9 cellular contexts compared by ENCODE assay signal in genomic region chrX:149940015-149940716, GRCh38. TPM values are rescaled to one million over a fixed set of nuclear protein-coding genes. Genes with fewer than 3 reads are reported as not detected.
DNase-seq lines count a peak whose midpoint lies in the region; ATAC-seq, FAIRE-seq and TF ChIP-seq lines count a peak whose summit lies in the region.
"Had no signal": no experiment of that assay in that cellular context is flagged by ENCODE, and none has a peak within 500 bp of the region (broad histone marks: within the 10 kb centered on the region; RNA-seq: fewer than 3 reads in every experiment).

No MANE protein-coding gene starts in this region.

- H3K9me3 ChIP-seq in WERI-Rb-1 (ENCODE audit: severe bottlenecking) (no peaks in the 10 kb centered on the region), small intestine (ENCODE audit: control insufficient read depth, low read depth) (no peaks in the 10 kb centered on the region)

- WGBS in small intestine, 3 donors: 2 to 44% (median 23%) methylated on average over 22 to 27 of the region's 27 CpGs

- peak overlapping the region; percentile 70 for H3K27ac ChIP-seq in WERI-Rb-1
- peak overlapping the region; percentile 75 to 98 for H3K27ac ChIP-seq in small intestine (ENCODE audit: low read depth in 1 of 2, low read length in 1 of 2)

- H3K36me3 ChIP-seq in WERI-Rb-1: no peaks in the 10 kb centered on the region
- peaks cover 3% of the 10 kb centered on the region for H3K36me3 ChIP-seq in bronchial epithelial cell (ENCODE audit: control insufficient read depth, insufficient read depth, low read length)
- no peaks in the 10 kb centered on the region for H3K36me3 ChIP-seq in small intestine (ENCODE audit: control insufficient read depth in 2 of 2, insufficient read depth in 2 of 2, low read length in 2 of 2)

- H3K27me3 ChIP-seq in WERI-Rb-1 (ENCODE audit: insufficient read depth, low read depth, severe bottlenecking) (peaks cover 4% of the 10 kb centered on the region), bronchial epithelial cell (ENCODE audit: control insufficient read depth, insufficient read depth, low read length) (no peaks in the 10 kb centered on the region), small intestine (ENCODE audit: control insufficient read depth in 2 of 2, insufficient read depth in 2 of 2, low read length in 2 of 2) (no peaks in the 10 kb centered on the region)

- peak overlapping the region; percentile 52 for H3K4me3 ChIP-seq in WERI-Rb-1 (ENCODE audit: low read depth, low read length)
- peak overlapping the region; percentile 50 for H3K4me3 ChIP-seq in bronchial epithelial cell (ENCODE audit: low read depth, low read length)
- peak overlapping the region; percentile 22 to 49 for H3K4me3 ChIP-seq in small intestine (ENCODE audit: low read depth in 1 of 2, low read length in 2 of 2)

- TF ChIP-seq CTCF in WERI-Rb-1 (IDR thresholded peaks at IDR 0.05; ENCODE audit: low read depth, low read length): peak; percentile 38; the same call in 1 of the 2 replicates
- TF ChIP-seq CTCF in bronchial epithelial cell (IDR thresholded peaks at IDR 0.05; ENCODE audit: insufficient read depth, low read length, severe bottlenecking): no peak

- H3K4me1 ChIP-seq in small intestine (ENCODE audit: control insufficient read depth in 2 of 2, insufficient read depth in 1 of 2, low read depth in 1 of 2, low read length in 1 of 2): no peaks in the 10 kb centered on the region

- FAIRE-seq in bronchial epithelial cell (lab: Jason Lieb, UNC): peak; percentile 94
- peak; percentile 39 for FAIRE-seq in small intestine (lab: Jason Lieb, UNC)

- peak; percentile 78 for DNase-seq in AG08396 (ENCODE audit: low spot score)
- DNase-seq in NCI-H2196 (lab: John Stamatoyannopoulos, UW; ENCODE audit: unreplicated experiment): peak; percentile 83
- DNase-seq in WERI-Rb-1: peak; percentile 95
- peak; percentile 90 for DNase-seq in bronchial epithelial cell (ENCODE audit: low read depth)
- peak; percentile 74 for DNase-seq in iPS-NIHi7 (ENCODE audit: extremely low spot score)
- peak; percentile 94 for DNase-seq in small intestine

- ATAC-seq in GM18873 (IDR thresholded peaks at IDR 0.05; ENCODE audit: low FRiP score, unreplicated experiment) (peak; percentile 49), HG03135 (IDR thresholded peaks at IDR 0.05; ENCODE audit: unreplicated experiment) (peak; percentile 43)

RNA-seq across cellular contexts. Expression of gene EOLA2, which starts 1.9 kb away (rescaled TPM):
- total RNA-seq in bronchial epithelial cell: 21.9 and 38.0 TPM in 2 replicates
- 10 to 100 TPM; 22.6 to 31.6 (median 23.2) TPM for polyA plus RNA-seq in small intestine

RNA-seq across cellular contexts. Expression of gene HSFX4, which starts 10.8 kb away (rescaled TPM):
- not detected in 2 replicates for total RNA-seq in bronchial epithelial cell
- polyA plus RNA-seq in small intestine: not detected
- total RNA-seq: activated CD8-positive, alpha-beta memory T cell treated with anti-CD3 and anti-CD28 coated beads for 36 hours had no signal

RNA-seq across cellular contexts. Expression of gene MAGEA8, which starts 59.2 kb away (rescaled TPM):
- total RNA-seq in bronchial epithelial cell: not detected in 2 replicates
- not detected for polyA plus RNA-seq in small intestine
- total RNA-seq: activated CD8-positive, alpha-beta memory T cell treated with anti-CD3 and anti-CD28 coated beads for 36 hours had no signal

Comparison
In these comparisons a context has a peak if more than half of its experiments do, and no peak if none do; other contexts are left out.
1. Peak in every context shown above with its lines: DNase-seq, ATAC-seq, H3K4me3 ChIP-seq and H3K27ac ChIP-seq.